In the genomic region with DNA sequence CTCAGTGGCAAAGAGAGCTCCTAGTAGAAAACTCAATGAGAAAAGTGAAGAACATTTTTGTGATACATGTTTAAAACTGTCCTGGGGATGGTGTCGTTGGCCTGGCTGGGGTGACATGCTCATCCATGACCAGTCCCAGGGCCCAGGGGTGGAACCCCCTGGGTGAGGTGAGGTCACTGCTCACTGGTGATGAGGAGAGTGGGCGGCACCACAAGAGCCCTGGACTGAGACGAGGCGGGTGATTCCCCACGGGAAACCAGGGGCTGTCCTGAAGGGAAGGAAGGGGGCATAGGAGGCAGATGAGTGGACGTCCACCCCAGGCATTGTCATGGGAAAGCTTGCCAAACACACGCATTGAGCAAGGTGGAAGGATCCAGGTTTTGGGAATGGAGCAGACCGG, we compare ENCODE assay signal across 33 cellular contexts. TPM values are rescaled to one million over a fixed set of nuclear protein-coding genes. Genes with fewer than 3 reads are reported as not detected.
"Had no signal": no experiment of that assay in that cellular context is flagged by ENCODE, and none has a peak within 500 bp of the region (broad histone marks: within the 10 kb centered on the region; RNA-seq: fewer than 3 reads in every experiment).

No MANE protein-coding gene starts in this region.

- H3K36me3 Mint-ChIP-seq: activated naive CD8-positive, alpha-beta T cell; brain had no signal

- H3K4me2 ChIP-seq: SK-N-SH had no signal

- H3K4me1 Mint-ChIP-seq: activated CD4-positive, alpha-beta memory T cell treated with anti-CD3 and anti-CD28 coated beads, Interleukin-2, amount 10 ng/mL, durations not matched to agents 7 days and 5 days; activated CD4-positive, alpha-beta T cell treated with anti-CD3 and anti-CD28 coated beads for 36 hours; activated T-helper 17 cell treated with anti-CD3 and anti-CD28 coated beads, Interleukin-2, amount 50 U/mL, for 72 hours; brain had no signal

- H3K27ac ChIP-seq: Peyer's patch, RWPE1, SJCRH30, WERI-Rb-1 had no signal

- H3K4me3 ChIP-seq: Peyer's patch, SJCRH30 had no signal

- FAIRE-seq: astrocyte had no signal

- H3K9ac ChIP-seq: SK-N-SH had no signal

- H3K9me3 ChIP-seq: SJCRH30, SK-N-SH had no signal

- ATAC-seq: activated CD4-positive, alpha-beta T cell treated with anti-CD3 and anti-CD28 coated beads for 36 hours; activated T-helper 17 cell treated with anti-CD3 and anti-CD28 coated beads, Interleukin-2, amount 50 U/mL, for 72 hours had no signal

- H3K27ac Mint-ChIP-seq: activated CD4-positive, alpha-beta memory T cell treated with anti-CD3 and anti-CD28 coated beads, Interleukin-2, amount 10 ng/mL, durations not matched to agents 7 days and 5 days; activated CD4-positive, alpha-beta T cell treated with anti-CD3 and anti-CD28 coated beads for 36 hours; activated naive CD4-positive, alpha-beta T cell treated with anti-CD3 and anti-CD28 coated beads for 36 hours; activated naive CD8-positive, alpha-beta T cell; activated T-helper 17 cell treated with anti-CD3 and anti-CD28 coated beads, Interleukin-2, amount 50 U/mL, for 72 hours; brain had no signal

- H3K36me3 ChIP-seq: Peyer's patch, SJCRH30, WERI-Rb-1 had no signal

- H3K4me1 ChIP-seq: Peyer's patch, SJCRH30 had no signal

- DNase-seq: activated CD4-positive, alpha-beta memory T cell treated with anti-CD3 and anti-CD28 coated beads, Interleukin-2, amount 10 ng/mL, durations not matched to agents 7 days and 5 days; activated CD4-positive, alpha-beta T cell treated with anti-CD3 and anti-CD28 coated beads for 36 hours; activated CD4-positive, alpha-beta T cell treated with anti-CD3 and anti-CD28 coated beads, Interleukin-2, amount 50 U/mL, for 1 hour; activated gamma-delta T cell; activated naive CD4-positive, alpha-beta T cell treated with anti-CD3 and anti-CD28 coated beads for 36 hours; activated T-cell treated with anti-CD3 and anti-CD28 coated beads for 4 hours; activated T-cell treated with anti-CD3 and anti-CD28 coated beads, Interleukin-2, amount 50 U/mL, for 48 hours; amygdala; Kasumi-1; KBM-7; NCI-H1105 treated with DMSO at 0.1 percent for 48 hours; NCI-H1436 treated with DMSO at 0.1 percent for 48 hours; NCI-H187 treated with DMSO at 0.1 percent for 48 hours; NCI-H2081 treated with DMSO at 0.1 percent for 48 hours; NCI-H2171; NCI-H2227 treated with DMSO at 0.1 percent for 48 hours; NCI-H446 treated with DMSO at 0.1 percent for 48 hours; NCI-H524 treated with DMSO at 0.1 percent for 48 hours; NCI-H748 treated with DMSO at 0.1 percent for 48 hours; OCI-M1; Peyer's patch; Right ventricle myocardium superior; SK-N-SH; T-helper 1 cell; WERI-Rb-1 had no signal

- H3K9me2 ChIP-seq: SK-N-SH had no signal

- H3K27me3 ChIP-seq: Peyer's patch had no signal

- H3K4me3 Mint-ChIP-seq: activated CD4-positive, alpha-beta memory T cell treated with anti-CD3 and anti-CD28 coated beads, Interleukin-2, amount 10 ng/mL, durations not matched to agents 7 days and 5 days; activated CD4-positive, alpha-beta T cell treated with anti-CD3 and anti-CD28 coated beads for 36 hours; activated naive CD4-positive, alpha-beta T cell treated with anti-CD3 and anti-CD28 coated beads for 36 hours; activated naive CD8-positive, alpha-beta T cell; activated T-helper 17 cell treated with anti-CD3 and anti-CD28 coated beads, Interleukin-2, amount 50 U/mL, for 72 hours; brain had no signal

RNA-seq across cellular contexts. Expression of a gene that starts 54.6 kb away (rescaled TPM):
- total RNA-seq: activated CD4-positive, alpha-beta memory T cell treated with anti-CD3 and anti-CD28 coated beads, Interleukin-2, amount 10 ng/mL, durations not matched to agents 7 days and 5 days; activated CD4-positive, alpha-beta T cell treated with anti-CD3 and anti-CD28 coated beads for 36 hours; activated CD8-positive, alpha-beta memory T cell treated with anti-CD3 and anti-CD28 coated beads for 36 hours; activated naive CD4-positive, alpha-beta T cell treated with anti-CD3 and anti-CD28 coated beads for 36 hours; activated T-helper 17 cell treated with anti-CD3 and anti-CD28 coated beads, Interleukin-2, amount 50 U/mL, for 72 hours; astrocyte; Peyer's patch; Right ventricle myocardium superior; SJCRH30; T-helper 2 cell treated with Interferon-gamma antibody and Interleukin-4, amounts not matched to agents 100 ng/mL and 5 ng/mL, for 36 hours had no signal
- polyA plus RNA-seq: SK-N-SH had no signal
